Comparison of ENCODE assay signal across 8 cellular contexts in genomic region chr2:58240938-58241755, GRCh38.
DNase-seq lines count a peak whose midpoint lies in the region; ATAC-seq and TF ChIP-seq lines count a peak whose summit lies in the region.

Gene FANCL (minus strand): TSS chr2:58241325. CDS start chr2:58241313, 12 bp downstream.

- peak; percentile 53 for DNase-seq in NCI-H2029 treated with DMSO at 0.1 percent for 48 hours (lab: John Stamatoyannopoulos, UW)
- DNase-seq in T1000 (lab: John Stamatoyannopoulos, UW): peak; percentile 85
- DNase-seq in astrocyte of the spinal cord (ENCODE audit: low read depth, low spot score): peak; percentile 85
- peak; percentile 34 to 93 (median 81) for DNase-seq in hypothalamus (lab: John Stamatoyannopoulos, UW)
- DNase-seq in retina: peak; percentile 97
- DNase-seq in cerebellar nuclear complex (lab: John Stamatoyannopoulos, UW): no peak

- in situ Hi-C loops in astrocyte of the spinal cord (cut with HindIII; ENCODE audit: low sequenced_read_pairs): no loop called here

- peak; percentile 5 for TF ChIP-seq CTCF in astrocyte of the spinal cord (IDR thresholded peaks at IDR 0.05; ENCODE audit: low read depth, low read length)

- ATAC-seq in GM18517 (IDR thresholded peaks at IDR 0.05; ENCODE audit: unreplicated experiment): peak; percentile 74
- ATAC-seq in HG03025 (IDR thresholded peaks at IDR 0.05; ENCODE audit: low FRiP score, unreplicated experiment): peak; percentile 80

- peak within 1 kb of the TSS; percentile 88 for H3K4me3 ChIP-seq in astrocyte of the spinal cord (ENCODE audit: low read depth, low read length)

Comparison
In these comparisons a context has a peak if more than half of its experiments do, and no peak if none do; other contexts are left out.
1. DNase-seq: peak in NCI-H2029 treated with DMSO at 0.1 percent for 48 hours (single experiment), T1000 (single experiment), astrocyte of the spinal cord (single experiment), hypothalamus (51 of 51) and retina (single experiment); none in cerebellar nuclear complex (0 of 2).